Comparison of ENCODE assay signal across 18 cellular contexts in the genomic region with DNA sequence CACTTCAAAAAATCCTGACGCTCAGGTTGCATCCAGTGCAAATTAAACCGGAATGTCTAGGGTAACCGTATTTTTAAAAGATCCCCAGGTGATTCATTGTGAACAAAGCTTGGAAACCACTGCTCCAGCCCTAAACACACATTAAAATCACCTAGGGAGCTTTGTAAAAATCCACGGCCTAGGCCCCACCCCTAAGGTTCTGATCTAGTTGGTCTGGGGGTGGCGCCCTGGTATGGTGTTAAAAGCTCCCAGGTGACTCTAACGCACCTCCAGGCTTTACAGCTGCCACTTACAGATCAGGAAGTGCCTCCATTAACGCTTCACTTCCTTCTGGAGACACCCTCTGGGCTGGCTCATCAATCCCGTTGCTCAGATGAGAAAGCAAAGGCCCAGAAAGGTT.
DNase-seq lines count a peak whose midpoint lies in the region; ATAC-seq and TF ChIP-seq lines count a peak whose summit lies in the region.
"Had no signal": no experiment of that assay in that cellular context is flagged by ENCODE, and none has a peak within 500 bp of the region (broad histone marks: within the 10 kb centered on the region; RNA-seq: fewer than 3 reads in every experiment).

No MANE protein-coding gene starts in this region.

- no peak overlapping the region for H3K4me2 ChIP-seq in MM.1S (ENCODE audit: low read depth, low read length)
- H3K4me2 ChIP-seq: SK-N-SH had no signal

- in situ Hi-C loops in gastrocnemius medialis (cut with MboI; ENCODE audit: low sequenced_read_pairs in 4 of 4), result loop anchor here in 2 of 4 donors (10.0 kb wide), 1 partner anchor 101 kb away; no protein-coding TSS in a partner anchor

- H3K27ac ChIP-seq in gastrocnemius medialis (no peak overlapping the region), MM.1S (ENCODE audit: low read length) (no peak overlapping the region)

- TF ChIP-seq POLR2A in gastrocnemius medialis (IDR thresholded peaks at IDR 0.05), result no peak

- H3K9me2 ChIP-seq in MM.1S (replicated peaks; ENCODE audit: insufficient read depth, low read length), result no peaks in the 10 kb centered on the region
- H3K9me2 ChIP-seq: SK-N-SH had no signal

- peaks cover 0 to 2% (median 0%) of the 10 kb centered on the region in 3 donors for H3K27me3 ChIP-seq in gastrocnemius medialis
- H3K27me3 ChIP-seq in MM.1S (replicated peaks; ENCODE audit: insufficient read depth, low read length), result peaks cover 69% of the 10 kb centered on the region

- H3K4me3 ChIP-seq in gastrocnemius medialis (no peak overlapping the region), MM.1S (ENCODE audit: low read length) (no peak overlapping the region)

- no peaks in the 10 kb centered on the region for H3F3A ChIP-seq in MM.1S (ENCODE audit: insufficient read depth, low read length)

- intact Hi-C loops in gastrocnemius medialis (cut with DNase I; ENCODE audit: low total_unique reads), result no loop called here

- ATAC-seq in esophagus mucosa, result peak; percentile 89
- no peak for ATAC-seq in GM19397 (IDR thresholded peaks at IDR 0.05; ENCODE audit: unreplicated experiment)
- ATAC-seq in gastrocnemius medialis, result no peak
- ATAC-seq in GM21529 (IDR thresholded peaks at IDR 0.05; ENCODE audit: unreplicated experiment), result no peak
- ATAC-seq: activated CD8-positive, alpha-beta T cell treated with anti-CD3 and anti-CD28 coated beads, Interleukin-2, amount 10 ng/mL, durations not matched to agents 7 days and 5 days; activated T-helper 17 cell treated with anti-CD3 and anti-CD28 coated beads, Interleukin-2, amount 50 U/mL, for 72 hours; effector memory CD8-positive, alpha-beta T cell; stimulated activated naive CD8-positive, alpha-beta T cell treated with anti-CD3 and anti-CD28 coated beads, Interleukin-15, amount 100 ng/mL, for 72 hours had no signal

- H3K9me3 ChIP-seq in gastrocnemius medialis (no peaks in the 10 kb centered on the region), MM.1S (replicated peaks; ENCODE audit: insufficient read depth, low read length) (no peaks in the 10 kb centered on the region)
- H3K9me3 ChIP-seq: SK-N-SH had no signal

- DNase-seq in COR-L47 (lab: John Stamatoyannopoulos, UW) (peak; percentile 11), NCI-H146 (lab: John Stamatoyannopoulos, UW) (peak; percentile 73), NCI-H526 treated with DMSO at 0.1 percent for 48 hours (lab: John Stamatoyannopoulos, UW) (peak; percentile 24), gastrocnemius medialis (no peak), MM.1S (no peak)
- DNase-seq: ACHN; activated CD8-positive, alpha-beta T cell treated with anti-CD3 and anti-CD28 coated beads, Interleukin-2, amount 10 ng/mL, durations not matched to agents 7 days and 5 days; effector memory CD8-positive, alpha-beta T cell; GF-D8; IMR-90; NCI-H1048; OCI-M1; SK-N-SH; stimulated activated naive CD8-positive, alpha-beta T cell treated with anti-CD3 and anti-CD28 coated beads, Interleukin-15, amount 100 ng/mL, for 72 hours had no signal

- TF ChIP-seq CTCF in gastrocnemius medialis (IDR thresholded peaks at IDR 0.05 in 4 of 5, conservative IDR thresholded peaks at IDR 0.05 in 1 of 5), result no peak
- TF ChIP-seq CTCF in MM.1S (IDR thresholded peaks at IDR 0.05; ENCODE audit: low read length), result no peak

- H3K79me2 ChIP-seq in MM.1S (ENCODE audit: low read length), result no peaks in the 10 kb centered on the region

- no peaks in the 10 kb centered on the region for H3K36me3 ChIP-seq in gastrocnemius medialis
- H3K36me3 ChIP-seq in MM.1S (replicated peaks; ENCODE audit: insufficient read depth, low read length), result no peaks in the 10 kb centered on the region

- H2AFZ ChIP-seq in MM.1S (ENCODE audit: low read length), result no peak overlapping the region

- no peak overlapping the region for H3K9ac ChIP-seq in MM.1S (ENCODE audit: low read length)
- H3K9ac ChIP-seq: SK-N-SH had no signal

- no peaks in the 10 kb centered on the region for H4K20me1 ChIP-seq in MM.1S (ENCODE audit: insufficient read depth, low read length)

- H3K4me1 ChIP-seq in gastrocnemius medialis, result no peaks in the 10 kb centered on the region
- H3K4me1 ChIP-seq in MM.1S (ENCODE audit: low read length), result 0 out of 2 replicates have a peak, but pooled peaks cover 6% of the 10 kb centered on the region

Comparison
In these comparisons a context has a peak if more than half of its experiments do, and no peak if none do; other contexts are left out.
1. DNase-seq: peak in COR-L47 (single experiment), NCI-H146 (single experiment) and NCI-H526 treated with DMSO at 0.1 percent for 48 hours (single experiment); none in gastrocnemius medialis (0 of 2) and MM.1S (single experiment).